14 cellular contexts compared by ENCODE assay signal in genomic region chr15:68822818-68823217, GRCh38. TPM values are rescaled to one million over a fixed set of nuclear protein-coding genes. Genes with fewer than 3 reads are reported as not detected.
DNase-seq lines count a peak whose midpoint lies in the region; ATAC-seq and TF ChIP-seq lines count a peak whose summit lies in the region.
"Had no signal": no experiment of that assay in that cellular context is flagged by ENCODE, and none has a peak within 500 bp of the region (broad histone marks: within the 10 kb centered on the region; RNA-seq: fewer than 3 reads in every experiment).

No MANE protein-coding gene starts in this region.

- peaks cover 4% of the 10 kb centered on the region for H3K27me3 Mint-ChIP-seq in stimulated activated naive CD8-positive, alpha-beta T cell treated with anti-CD3 and anti-CD28 coated beads, Interleukin-15, Interleukin-2, amounts not matched to agents 100 ng/mL and 50 ng/mL, for 24 hours
- H3K27me3 Mint-ChIP-seq: activated CD4-positive, alpha-beta T cell treated with anti-CD3 and anti-CD28 coated beads, Interleukin-2, amount 10 ng/mL, durations not matched to agents 7 days and 5 days had no signal

- intact Hi-C loops in testis (cut with DNase I; ENCODE audit: low total_unique reads), result no loop called here
- intact Hi-C loops in sciatic nerve (cut with DNase I), result no loop called here

- no peak for ATAC-seq in stimulated activated naive CD8-positive, alpha-beta T cell treated with anti-CD3 and anti-CD28 coated beads, Interleukin-15, Interleukin-2, amounts not matched to agents 100 U/mL and 50 U/mL, for 24 hours
- no peak for ATAC-seq in sciatic nerve

- H3K27ac ChIP-seq in OCI-LY1 (ENCODE audit: low read depth, low read length, poor library complexity, severe bottlenecking) (no peak overlapping the region), hepatocyte (no peak overlapping the region), testis (no peak overlapping the region)

- no peaks in the 10 kb centered on the region for H3K27me3 ChIP-seq in OCI-LY1 (ENCODE audit: insufficient read depth, low read length)
- no peaks in the 10 kb centered on the region for H3K27me3 ChIP-seq in hepatocyte
- no peaks in the 10 kb centered on the region for H3K27me3 ChIP-seq in testis

- no peak for TF ChIP-seq POLR2A in testis (IDR thresholded peaks at IDR 0.05)

- no peaks in the 10 kb centered on the region for H3F3A ChIP-seq in OCI-LY1 (ENCODE audit: insufficient read depth, low read length)

- H3K4me1 ChIP-seq in OCI-LY1 (ENCODE audit: insufficient read depth, low read length, severe bottlenecking) (peaks cover 16% of the 10 kb centered on the region), hepatocyte (ENCODE audit: insufficient read depth) (peaks cover 6% of the 10 kb centered on the region), testis (peaks cover 7% of the 10 kb centered on the region)

- H3K9ac ChIP-seq in OCI-LY1 (ENCODE audit: low read length), result no peak overlapping the region

- 22% methylated on average over 3 of the region's 3 CpGs for WGBS in hepatocyte (ENCODE audit: low lambda C conversion rate, missing lambda C conversion rate)
- 39 to 46% methylated on average over 3 of the region's 3 CpGs for WGBS in testis, 2 donors

- H4K20me1 ChIP-seq in OCI-LY1 (ENCODE audit: insufficient read depth, low read length) (no peaks in the 10 kb centered on the region), hepatocyte (ENCODE audit: insufficient read depth, poor library complexity, severe bottlenecking) (no peaks in the 10 kb centered on the region)

- H3K9me3 ChIP-seq in OCI-LY1 (ENCODE audit: low read length) (no peaks in the 10 kb centered on the region), hepatocyte (ENCODE audit: low read depth) (no peaks in the 10 kb centered on the region), testis (no peaks in the 10 kb centered on the region)

- peaks cover 25% of the 10 kb centered on the region for H3K79me2 ChIP-seq in OCI-LY1 (ENCODE audit: insufficient read depth, low read length)
- peaks cover 45% of the 10 kb centered on the region for H3K79me2 ChIP-seq in hepatocyte

- no peaks in the 10 kb centered on the region for H3K9me3 Mint-ChIP-seq in stimulated activated naive CD8-positive, alpha-beta T cell treated with anti-CD3 and anti-CD28 coated beads, Interleukin-15, Interleukin-2, amounts not matched to agents 100 ng/mL and 50 ng/mL, for 24 hours
- H3K9me3 Mint-ChIP-seq: activated CD4-positive, alpha-beta T cell treated with anti-CD3 and anti-CD28 coated beads, Interleukin-2, amount 10 ng/mL, durations not matched to agents 7 days and 5 days had no signal

- peaks cover 23% of the 10 kb centered on the region for H3K4me1 Mint-ChIP-seq in stimulated activated naive CD8-positive, alpha-beta T cell treated with anti-CD3 and anti-CD28 coated beads, Interleukin-15, Interleukin-2, amounts not matched to agents 100 ng/mL and 50 ng/mL, for 24 hours (ENCODE audit: low read depth)

- H2AFZ ChIP-seq in OCI-LY1 (ENCODE audit: low read length) (no peak overlapping the region), hepatocyte (no peak overlapping the region)

- H3K9me2 ChIP-seq in OCI-LY1 (ENCODE audit: low read depth, low read length), result no peaks in the 10 kb centered on the region
- no peaks in the 10 kb centered on the region for H3K9me2 ChIP-seq in hepatocyte (replicated peaks; ENCODE audit: insufficient read depth)

- no peak overlapping the region for H3K4me3 ChIP-seq in OCI-LY1 (ENCODE audit: low read depth, low read length, poor library complexity, severe bottlenecking)
- H3K4me3 ChIP-seq in hepatocyte, result no peak overlapping the region
- H3K4me3 ChIP-seq in testis, result no peak overlapping the region

- peak overlapping the region; percentile 18 for H3K4me3 Mint-ChIP-seq in stimulated activated naive CD8-positive, alpha-beta T cell treated with anti-CD3 and anti-CD28 coated beads, Interleukin-15, Interleukin-2, amounts not matched to agents 100 ng/mL and 50 ng/mL, for 24 hours

- no peak for DNase-seq in stimulated activated naive CD8-positive, alpha-beta T cell treated with anti-CD3 and anti-CD28 coated beads, Interleukin-15, Interleukin-2, amounts not matched to agents 100 U/mL and 50 U/mL, for 24 hours
- DNase-seq in hepatocyte (ENCODE audit: low spot score) (no peak), GF-D8 (lab: John Stamatoyannopoulos, UW) (no peak), testis (no peak), sciatic nerve (ENCODE audit: low spot score) (no peak)
- no peak for DNase-seq in activated CD8-positive, alpha-beta memory T cell treated with anti-CD3 and anti-CD28 coated beads, Interleukin-2, amount 50 U/mL, for 4 hours
- DNase-seq: activated CD4-positive, alpha-beta T cell treated with anti-CD3 and anti-CD28 coated beads, Interleukin-2, amount 10 ng/mL, durations not matched to agents 7 days and 5 days; activated effector memory CD4-positive, alpha-beta T cell treated with Interleukin-2 at 50 U/mL for 16 hours; dermis blood vessel endothelial cell; DMS79 treated with DMSO at 0.1 percent for 48 hours; HCEC 1CT; NCI-H1930 had no signal

- H3K4me2 ChIP-seq in OCI-LY1 (ENCODE audit: low read length), result 0 out of 2 replicates have a peak overlapping the region, but pooled peaks have one; percentile 97
- H3K4me2 ChIP-seq in hepatocyte, result peak overlapping the region; percentile 83

- TF ChIP-seq CTCF in OCI-LY1 (IDR thresholded peaks at IDR 0.05; ENCODE audit: low read length) (no peak), hepatocyte (IDR thresholded peaks at IDR 0.05; ENCODE audit: poor library complexity) (no peak), testis (IDR thresholded peaks at IDR 0.05) (no peak)

- H3K36me3 ChIP-seq in OCI-LY1 (ENCODE audit: insufficient read depth, low read length) (peaks cover 13% of the 10 kb centered on the region; the same call in 1 of the 2 replicates), hepatocyte (replicated peaks; ENCODE audit: insufficient read depth, low read depth) (no peaks in the 10 kb centered on the region), testis (ENCODE audit: low read depth, missing control alignments) (no peaks in the 10 kb centered on the region)

- H3K36me3 Mint-ChIP-seq in stimulated activated naive CD8-positive, alpha-beta T cell treated with anti-CD3 and anti-CD28 coated beads, Interleukin-15, Interleukin-2, amounts not matched to agents 100 ng/mL and 50 ng/mL, for 24 hours (ENCODE audit: low read depth), result no peaks in the 10 kb centered on the region

- H3K27ac Mint-ChIP-seq in stimulated activated naive CD8-positive, alpha-beta T cell treated with anti-CD3 and anti-CD28 coated beads, Interleukin-15, Interleukin-2, amounts not matched to agents 100 ng/mL and 50 ng/mL, for 24 hours, result no peak overlapping the region
- H3K27ac Mint-ChIP-seq: activated CD4-positive, alpha-beta T cell treated with anti-CD3 and anti-CD28 coated beads, Interleukin-2, amount 10 ng/mL, durations not matched to agents 7 days and 5 days had no signal

RNA-seq across cellular contexts. Expression of gene ANP32A, which starts 2.1 kb away (rescaled TPM):
- total RNA-seq in hepatocyte (59.4 and 81.8 TPM in 2 replicates), testis (10 to 100 TPM; 32.9 to 41.3 TPM), sciatic nerve (90.3 TPM)
- polyA plus RNA-seq in hepatocyte (114 and 120 TPM in 2 replicates), testis (ENCODE audit: insufficient read depth, low read depth, low replicate concordance) (49.5 TPM)
